In the genomic region with DNA sequence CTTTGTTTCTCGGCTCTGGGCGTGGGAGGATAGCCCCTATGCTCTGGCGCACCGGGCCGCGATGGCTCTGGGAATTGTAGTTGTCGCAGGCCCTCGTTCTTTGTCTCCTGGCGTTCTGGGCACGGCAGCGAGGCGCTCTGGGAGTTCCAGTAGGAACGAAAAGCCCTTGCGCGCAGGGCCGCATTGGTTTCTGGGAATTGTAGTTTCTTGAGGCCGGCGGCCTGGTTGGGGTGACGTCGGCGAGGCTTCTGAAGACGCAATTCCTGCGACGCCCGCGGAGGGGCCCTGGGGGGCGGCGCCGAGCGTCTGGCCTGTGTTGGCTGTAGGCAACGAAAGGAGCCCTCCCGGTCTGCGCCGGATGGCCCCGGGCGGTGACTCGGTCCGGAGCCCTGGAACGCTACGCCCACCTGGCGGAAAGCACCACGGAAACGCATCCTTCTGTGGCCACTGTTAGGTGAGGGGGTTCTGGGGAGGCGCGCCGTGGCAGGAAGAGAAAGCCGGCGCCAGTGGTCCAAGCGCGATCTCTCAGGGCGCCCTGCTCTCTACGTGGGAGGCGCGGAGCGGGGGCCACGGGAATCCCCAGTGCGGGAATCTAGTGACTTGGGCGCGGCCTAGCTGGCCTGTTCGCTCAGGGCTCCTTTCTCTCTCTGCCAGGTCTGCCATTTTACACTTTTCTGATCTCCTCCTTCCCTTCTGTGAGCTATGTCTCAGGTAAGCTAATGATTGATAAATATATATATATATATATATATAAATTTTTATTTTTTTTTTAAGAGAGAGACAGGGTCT, we compare ENCODE assay signal across 8 cellular contexts. TPM values are rescaled to one million over a fixed set of nuclear protein-coding genes. Genes with fewer than 3 reads are reported as not detected.
DNase-seq lines count a peak whose midpoint lies in the region; ATAC-seq and TF ChIP-seq lines count a peak whose summit lies in the region.

A gene (plus strand): TSS at position 305 of the 789 bp plus-strand sequence. CDS start 398 bp downstream, at position 703.

- peaks cover 7% of the 10 kb centered on the region for H3K27me3 Mint-ChIP-seq in neural progenitor cell (ENCODE audit: insufficient read depth, low read depth)

- peaks cover 3% of the 10 kb centered on the region for H3K4me1 Mint-ChIP-seq in neural progenitor cell

- no peak within 1 kb of the TSS for H3K27ac Mint-ChIP-seq in neural progenitor cell

- H3K9ac ChIP-seq in neural progenitor cell, result peak within 1 kb of the TSS; percentile 95
- peak within 1 kb of the TSS; percentile 90 to 96 (median 93) for H3K9ac ChIP-seq in subcutaneous abdominal adipose tissue (ENCODE audit: low read length in 5 of 5)

- H3K4me3 Mint-ChIP-seq in neural progenitor cell, result no peak within 1 kb of the TSS

- TF ChIP-seq CTCF in foreskin keratinocyte (conservative IDR thresholded peaks at IDR 0.05) (peak; percentile 1), neural progenitor cell (IDR thresholded peaks at IDR 0.05) (no peak)

- peak within 1 kb of the TSS; percentile 84 for H3K27ac ChIP-seq in foreskin keratinocyte
- peak within 1 kb of the TSS; percentile 98 for H3K27ac ChIP-seq in neural progenitor cell
- peak within 1 kb of the TSS; percentile 100 for H3K27ac ChIP-seq in subcutaneous abdominal adipose tissue (ENCODE audit: low read depth, low read length)

- H3K4me1 ChIP-seq in foreskin keratinocyte (no peaks in the 10 kb centered on the region), neural progenitor cell (peaks cover 4% of the 10 kb centered on the region), subcutaneous abdominal adipose tissue (ENCODE audit: control insufficient read depth in 5 of 5, insufficient read depth in 5 of 5, low read length in 5 of 5) (peaks cover 9 to 13% (median 12%) of the 10 kb centered on the region in 5 donors)

- H3K36me3 Mint-ChIP-seq in neural progenitor cell, result peaks cover 50% of the 10 kb centered on the region

- peaks cover 41% of the 10 kb centered on the region for H3K36me3 ChIP-seq in neural progenitor cell
- H3K36me3 ChIP-seq in subcutaneous abdominal adipose tissue (ENCODE audit: control insufficient read depth in 5 of 5, insufficient read depth in 5 of 5, low read length in 5 of 5), result peaks cover 31 to 34% (median 31%) of the 10 kb centered on the region in 5 donors

- H3K4me3 ChIP-seq in neural progenitor cell, result peak within 1 kb of the TSS; percentile 79
- peak within 1 kb of the TSS; percentile 89 to 94 (median 92) for H3K4me3 ChIP-seq in subcutaneous abdominal adipose tissue (ENCODE audit: low read depth in 1 of 5, low read length in 5 of 5)

- peak; percentile 70 for ATAC-seq in GM21717 (IDR thresholded peaks at IDR 0.05; ENCODE audit: unreplicated experiment)
- peak; percentile 74 for ATAC-seq in foreskin keratinocyte

- H3K9me3 Mint-ChIP-seq in neural progenitor cell, result peaks cover 67% of the 10 kb centered on the region

- H3K4me2 ChIP-seq in neural progenitor cell, result peak within 1 kb of the TSS; percentile 68

- H3F3A ChIP-seq in neural progenitor cell (ENCODE audit: low read depth), result peaks cover 7% of the 10 kb centered on the region

- no peaks in the 10 kb centered on the region for H4K20me1 ChIP-seq in neural progenitor cell (ENCODE audit: low read depth)

- H3K27me3 ChIP-seq in foreskin keratinocyte, result no peaks in the 10 kb centered on the region
- no peaks in the 10 kb centered on the region for H3K27me3 ChIP-seq in neural progenitor cell
- peaks cover 0 to 6% (median 0%) of the 10 kb centered on the region in 5 donors for H3K27me3 ChIP-seq in subcutaneous abdominal adipose tissue (ENCODE audit: control insufficient read depth in 5 of 5, insufficient read depth in 4 of 5, low read length in 5 of 5)

- H3K9me3 ChIP-seq in neural progenitor cell (ENCODE audit: low read depth) (peaks cover 58% of the 10 kb centered on the region), subcutaneous abdominal adipose tissue (ENCODE audit: control insufficient read depth in 5 of 5, low read length in 5 of 5) (peaks cover 41 to 76% (median 64%) of the 10 kb centered on the region in 5 donors)

- DNase-seq in EH (ENCODE audit: low read depth) (peak; percentile 95), KG1 (lab: John Stamatoyannopoulos, UW) (peak; percentile 98), RPMI8226 (peak; percentile 94), activated gamma-delta T cell treated with Interleukin-2 at 50 U/mL for 16 hours (peak; percentile 92), foreskin keratinocyte (peak; percentile 89 to 93), neural progenitor cell (ENCODE audit: low spot score) (peak; percentile 99)

- peak within 1 kb of the TSS; percentile 70 for H2AFZ ChIP-seq in neural progenitor cell (replicated peaks)

- peaks cover 25% of the 10 kb centered on the region for H3K79me2 ChIP-seq in neural progenitor cell (ENCODE audit: low read depth)

RNA-seq across cellular contexts. Expression of the gene that starts here (rescaled TPM):
- total RNA-seq in foreskin keratinocyte (12.6 and 15.6 TPM in 2 replicates), neural progenitor cell (ENCODE audit: low replicate concordance) (24.4 and 35.3 TPM in 2 replicates)
- polyA plus RNA-seq in foreskin keratinocyte, result 5.6 and 6.2 TPM in 2 replicates

Comparison
In these comparisons a context has a peak if more than half of its experiments do, and no peak if none do; other contexts are left out.
1. Peak in every context shown above with its lines: DNase-seq, ATAC-seq, H3K4me3 ChIP-seq and H3K27ac ChIP-seq.